ENCODE assay signal across 8 cellular contexts in genomic region chr17:67469208-67469980, GRCh38.
DNase-seq lines count a peak whose midpoint lies in the region; TF ChIP-seq lines count a peak whose summit lies in the region.

No MANE protein-coding gene starts in this region.

- no peak overlapping the region for H3K27ac ChIP-seq in mammary epithelial cell (ENCODE audit: insufficient read depth, low read depth, low read length)
- peak overlapping the region; percentile 9 to 54 for H3K27ac ChIP-seq in breast epithelium
- peak overlapping the region; percentile 44 to 70 for H3K27ac ChIP-seq in uterus

- BruUV-seq in MCF 10A (replicated peaks; lab: Mats Ljungman, UMichigan): no TSS peak
- no TSS peak for BruUV-seq in mammary epithelial cell (replicated peaks; lab: Mats Ljungman, UMichigan)

- DNase-seq in MCF 10A (ENCODE audit: unreplicated experiment) (no peak), mammary epithelial cell (no peak), breast epithelium (ENCODE audit: low spot score in 2 of 2) (no peak), mesenteric fat pad (ENCODE audit: low spot score) (peak; percentile 78), uterus (no peak), NCI-H2196 treated with DMSO at 0.1 percent for 48 hours (lab: John Stamatoyannopoulos, UW; ENCODE audit: unreplicated experiment) (no peak), RPMI8226 (no peak), NCI-H2171 treated with DMSO at 0.1 percent for 48 hours (lab: John Stamatoyannopoulos, UW) (no peak)

- H3K27ac Mint-ChIP-seq in MCF 10A (ENCODE audit: low read depth, unreplicated experiment): peak overlapping the region; percentile 61

- POLR2A ChIA-PET in MCF 10A (lab: Yijun Ruan, JAX): interaction anchor here (0.6 kb wide), 1 partner anchor 15 kb away, joined by 3 read pairs; no protein-coding TSS in a partner anchor

- H3K4me1 Mint-ChIP-seq in MCF 10A (ENCODE audit: insufficient read depth, unreplicated experiment): peaks cover 5% of the 10 kb centered on the region

- no peak for TF ChIP-seq CTCF in MCF 10A (IDR thresholded peaks at IDR 0.05; ENCODE audit: unreplicated experiment)
- no peak for TF ChIP-seq CTCF in mammary epithelial cell (conservative IDR thresholded peaks at IDR 0.05 in 1 of 2, IDR thresholded peaks at IDR 0.05 in 1 of 2; ENCODE audit: extremely low read depth in 1 of 2, insufficient read depth in 1 of 2, low read depth in 1 of 2, low read length in 2 of 2)
- no peak for TF ChIP-seq CTCF in breast epithelium (IDR thresholded peaks at IDR 0.05)
- no peak for TF ChIP-seq CTCF in uterus (IDR thresholded peaks at IDR 0.05)

- no peaks in the 10 kb centered on the region for H3K36me3 Mint-ChIP-seq in MCF 10A (ENCODE audit: insufficient read depth, unreplicated experiment)

- no peak overlapping the region for H3K4me2 ChIP-seq in mammary epithelial cell (ENCODE audit: insufficient read depth, low read depth, low read length)

- in situ Hi-C loops in mammary epithelial cell (cut with MboI; ENCODE audit: low sequenced_read_pairs in 2 of 2): loop anchor here in 1 of 2 donors (5.0 kb wide), 1 partner anchor 92 kb away; the partner anchor contains the start of gene PITPNC1

- TF ChIP-seq POLR2A in breast epithelium (IDR thresholded peaks at IDR 0.05) (no peak), uterus (IDR thresholded peaks at IDR 0.05) (no peak)

- H3K4me1 ChIP-seq in mammary epithelial cell (ENCODE audit: insufficient read depth, low read length) (no peaks in the 10 kb centered on the region), breast epithelium (no peaks in the 10 kb centered on the region), uterus (no peaks in the 10 kb centered on the region)

- H3K9ac ChIP-seq in mammary epithelial cell (ENCODE audit: insufficient read depth, low read length): no peak overlapping the region

- no peak overlapping the region for H3K4me3 Mint-ChIP-seq in MCF 10A (ENCODE audit: unreplicated experiment)

- dilution Hi-C loops in mammary epithelial cell (cut with HindIII; ENCODE audit: low sequenced_read_pairs): loop anchor here (10.0 kb wide), 1 partner anchor 75 kb away; no protein-coding TSS in a partner anchor

- H3K36me3 ChIP-seq in mammary epithelial cell (ENCODE audit: insufficient read depth, low read length) (no peaks in the 10 kb centered on the region), breast epithelium (no peaks in the 10 kb centered on the region), uterus (no peaks in the 10 kb centered on the region)

- H3K27me3 ChIP-seq in mammary epithelial cell (ENCODE audit: insufficient read depth, low read length) (no peaks in the 10 kb centered on the region), breast epithelium (no peaks in the 10 kb centered on the region), uterus (no peaks in the 10 kb centered on the region)

- intact Hi-C loops in MCF 10A (cut with micrococcal nuclease) (no loop called here), mammary epithelial cell (cut with micrococcal nuclease) (no loop called here), breast epithelium (cut with DNase I; ENCODE audit: low total_unique reads) (no loop called here), uterus (cut with DNase I; ENCODE audit: low total_unique reads) (no loop called here)

- H3K27me3 Mint-ChIP-seq in MCF 10A (ENCODE audit: insufficient read depth, unreplicated experiment): no peaks in the 10 kb centered on the region

- H3K9me3 Mint-ChIP-seq in MCF 10A (ENCODE audit: unreplicated experiment): no peaks in the 10 kb centered on the region

- H3K4me3 ChIP-seq in mammary epithelial cell (replicated peaks in 1 of 3; ENCODE audit: insufficient read depth in 1 of 3, low read depth in 2 of 3, low read length in 3 of 3): no peak overlapping the region
- H3K4me3 ChIP-seq in breast epithelium: no peak overlapping the region
- H3K4me3 ChIP-seq in uterus: no peak overlapping the region

- H4K20me1 ChIP-seq in mammary epithelial cell (ENCODE audit: insufficient read depth, low read length): no peaks in the 10 kb centered on the region

- no peak overlapping the region for H2AFZ ChIP-seq in mammary epithelial cell (ENCODE audit: low read depth, low read length)

- CTCF ChIA-PET in MCF 10A (lab: Yijun Ruan, JAX): interaction anchor here (0.5 to 1.4 kb wide), 5 partner anchors 8 to 879 kb away, joined by 3 to 8 read pairs (median 4); no protein-coding TSS in a partner anchor
- CTCF ChIA-PET in mammary epithelial cell (lab: Charles Lee; ENCODE audit: low non-redundant PET): no interaction called here

- 65% methylated on average over 9 of the region's 13 CpGs for WGBS in mammary epithelial cell (ENCODE audit: low coverage, missing lambda C conversion rate)

- peaks cover 37% of the 10 kb centered on the region for H3K79me2 ChIP-seq in mammary epithelial cell (ENCODE audit: insufficient read depth, low read length)

- H3K9me3 ChIP-seq in mammary epithelial cell (replicated peaks; ENCODE audit: insufficient read depth, low read length): no peaks in the 10 kb centered on the region
- no peaks in the 10 kb centered on the region for H3K9me3 ChIP-seq in breast epithelium
- H3K9me3 ChIP-seq in uterus: no peaks in the 10 kb centered on the region
